In genomic region chr7:157397751-157398691, GRCh38 we compare ENCODE assay signal across 8 cellular contexts.
DNase-seq lines count a peak whose midpoint lies in the region; ATAC-seq and TF ChIP-seq lines count a peak whose summit lies in the region.

No MANE protein-coding gene starts in this region.

- H3K36me3 ChIP-seq in testis (ENCODE audit: low read depth, missing control alignments): no peaks in the 10 kb centered on the region

- peak overlapping the region; percentile 5 to 68 for H3K27ac ChIP-seq in testis

- intact Hi-C loops in testis (cut with DNase I; ENCODE audit: low total_unique reads): no loop called here

- no peaks in the 10 kb centered on the region for H3K27me3 ChIP-seq in testis

- WGBS in testis, 2 donors: 54 to 59% methylated on average over 21 to 23 of the region's 23 CpGs

- H3K4me3 ChIP-seq in GM12864 (ENCODE audit: low read depth, low read length) (no peak overlapping the region), astrocyte of the cerebellum (ENCODE audit: low read depth, low read length) (no peak overlapping the region), testis (no peak overlapping the region)

- DNase-seq in AG08395 (ENCODE audit: low spot score): peak; percentile 85
- DNase-seq in GM12864 (ENCODE audit: low read depth): no peak
- peak; percentile 4 for DNase-seq in NCI-H2196 treated with DMSO at 0.1 percent for 48 hours (lab: John Stamatoyannopoulos, UW; ENCODE audit: unreplicated experiment)
- DNase-seq in astrocyte of the cerebellum (ENCODE audit: low read depth): no peak
- peak; percentile 85 for DNase-seq in iris pigment epithelial cell (ENCODE audit: low read depth)
- peak; percentile 69 for DNase-seq in testis
- DNase-seq in NK-92 treated with Interleukin-12 subunit alpha and Interleukin-12 subunit beta, amount 100 ng/mL, for 24 hours (lab: John Stamatoyannopoulos, UW): no peak

- no peaks in the 10 kb centered on the region for H3K9me3 ChIP-seq in testis

- in situ Hi-C loops in astrocyte of the cerebellum (cut with HindIII; ENCODE audit: low sequenced_read_pairs): no loop called here

- TF ChIP-seq CTCF in GM12864 (IDR thresholded peaks at IDR 0.05; ENCODE audit: low read depth, low read length, missing control alignments) (peak; percentile 38), astrocyte of the cerebellum (IDR thresholded peaks at IDR 0.05; ENCODE audit: low read depth, low read length, missing control alignments) (peak; percentile 66), testis (IDR thresholded peaks at IDR 0.05) (peak in 2 of 3 experiments; percentile 17 to 22)

- no peak for TF ChIP-seq POLR2A in testis (IDR thresholded peaks at IDR 0.05)

- no peak for ATAC-seq in HG03025 (IDR thresholded peaks at IDR 0.05; ENCODE audit: low FRiP score, unreplicated experiment)

- peaks cover 26% of the 10 kb centered on the region for H3K4me1 ChIP-seq in testis

Comparison
In these comparisons a context has a peak if more than half of its experiments do, and no peak if none do; other contexts are left out.
1. DNase-seq: peak in AG08395 (single experiment), NCI-H2196 treated with DMSO at 0.1 percent for 48 hours (single experiment), iris pigment epithelial cell (single experiment) and testis (single experiment); none in GM12864 (single experiment), astrocyte of the cerebellum (single experiment) and NK-92 treated with Interleukin-12 subunit alpha and Interleukin-12 subunit beta, amount 100 ng/mL, for 24 hours (single experiment).
2. Peak in every context shown above with its lines, with median percentiles within 50 percentile points of each other: CTCF ChIP-seq.